1 cellular context compared by ENCODE assay signal in the genomic region with DNA sequence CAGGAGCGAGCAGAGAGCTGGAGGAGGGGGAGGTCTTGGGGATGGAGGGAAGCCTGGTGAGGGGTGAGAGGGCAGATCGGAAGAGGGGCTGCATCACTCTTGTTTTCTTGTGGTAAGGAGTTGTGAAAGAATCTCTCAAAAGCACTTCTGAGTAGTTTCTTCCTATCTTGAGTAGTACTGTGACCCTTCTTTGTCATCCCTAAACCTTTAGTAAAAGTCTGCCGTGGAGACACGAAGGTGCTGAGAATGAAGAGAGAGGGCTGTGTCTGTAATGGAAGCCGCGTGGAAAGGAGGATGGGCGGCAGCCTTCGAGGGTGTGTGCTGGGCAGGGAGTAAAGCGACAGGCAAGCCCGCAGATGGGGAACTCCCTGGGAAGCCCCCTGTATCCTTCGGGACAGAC.
TF ChIP-seq lines count a peak whose summit lies in the region.

No MANE protein-coding gene starts in this region.

TF ChIP-seq in GM23338, 12 proteins besides CTCF, POLR2A, EP300 and RAD21 (continued from another document):
- TF ChIP-seq, protein P1, sequence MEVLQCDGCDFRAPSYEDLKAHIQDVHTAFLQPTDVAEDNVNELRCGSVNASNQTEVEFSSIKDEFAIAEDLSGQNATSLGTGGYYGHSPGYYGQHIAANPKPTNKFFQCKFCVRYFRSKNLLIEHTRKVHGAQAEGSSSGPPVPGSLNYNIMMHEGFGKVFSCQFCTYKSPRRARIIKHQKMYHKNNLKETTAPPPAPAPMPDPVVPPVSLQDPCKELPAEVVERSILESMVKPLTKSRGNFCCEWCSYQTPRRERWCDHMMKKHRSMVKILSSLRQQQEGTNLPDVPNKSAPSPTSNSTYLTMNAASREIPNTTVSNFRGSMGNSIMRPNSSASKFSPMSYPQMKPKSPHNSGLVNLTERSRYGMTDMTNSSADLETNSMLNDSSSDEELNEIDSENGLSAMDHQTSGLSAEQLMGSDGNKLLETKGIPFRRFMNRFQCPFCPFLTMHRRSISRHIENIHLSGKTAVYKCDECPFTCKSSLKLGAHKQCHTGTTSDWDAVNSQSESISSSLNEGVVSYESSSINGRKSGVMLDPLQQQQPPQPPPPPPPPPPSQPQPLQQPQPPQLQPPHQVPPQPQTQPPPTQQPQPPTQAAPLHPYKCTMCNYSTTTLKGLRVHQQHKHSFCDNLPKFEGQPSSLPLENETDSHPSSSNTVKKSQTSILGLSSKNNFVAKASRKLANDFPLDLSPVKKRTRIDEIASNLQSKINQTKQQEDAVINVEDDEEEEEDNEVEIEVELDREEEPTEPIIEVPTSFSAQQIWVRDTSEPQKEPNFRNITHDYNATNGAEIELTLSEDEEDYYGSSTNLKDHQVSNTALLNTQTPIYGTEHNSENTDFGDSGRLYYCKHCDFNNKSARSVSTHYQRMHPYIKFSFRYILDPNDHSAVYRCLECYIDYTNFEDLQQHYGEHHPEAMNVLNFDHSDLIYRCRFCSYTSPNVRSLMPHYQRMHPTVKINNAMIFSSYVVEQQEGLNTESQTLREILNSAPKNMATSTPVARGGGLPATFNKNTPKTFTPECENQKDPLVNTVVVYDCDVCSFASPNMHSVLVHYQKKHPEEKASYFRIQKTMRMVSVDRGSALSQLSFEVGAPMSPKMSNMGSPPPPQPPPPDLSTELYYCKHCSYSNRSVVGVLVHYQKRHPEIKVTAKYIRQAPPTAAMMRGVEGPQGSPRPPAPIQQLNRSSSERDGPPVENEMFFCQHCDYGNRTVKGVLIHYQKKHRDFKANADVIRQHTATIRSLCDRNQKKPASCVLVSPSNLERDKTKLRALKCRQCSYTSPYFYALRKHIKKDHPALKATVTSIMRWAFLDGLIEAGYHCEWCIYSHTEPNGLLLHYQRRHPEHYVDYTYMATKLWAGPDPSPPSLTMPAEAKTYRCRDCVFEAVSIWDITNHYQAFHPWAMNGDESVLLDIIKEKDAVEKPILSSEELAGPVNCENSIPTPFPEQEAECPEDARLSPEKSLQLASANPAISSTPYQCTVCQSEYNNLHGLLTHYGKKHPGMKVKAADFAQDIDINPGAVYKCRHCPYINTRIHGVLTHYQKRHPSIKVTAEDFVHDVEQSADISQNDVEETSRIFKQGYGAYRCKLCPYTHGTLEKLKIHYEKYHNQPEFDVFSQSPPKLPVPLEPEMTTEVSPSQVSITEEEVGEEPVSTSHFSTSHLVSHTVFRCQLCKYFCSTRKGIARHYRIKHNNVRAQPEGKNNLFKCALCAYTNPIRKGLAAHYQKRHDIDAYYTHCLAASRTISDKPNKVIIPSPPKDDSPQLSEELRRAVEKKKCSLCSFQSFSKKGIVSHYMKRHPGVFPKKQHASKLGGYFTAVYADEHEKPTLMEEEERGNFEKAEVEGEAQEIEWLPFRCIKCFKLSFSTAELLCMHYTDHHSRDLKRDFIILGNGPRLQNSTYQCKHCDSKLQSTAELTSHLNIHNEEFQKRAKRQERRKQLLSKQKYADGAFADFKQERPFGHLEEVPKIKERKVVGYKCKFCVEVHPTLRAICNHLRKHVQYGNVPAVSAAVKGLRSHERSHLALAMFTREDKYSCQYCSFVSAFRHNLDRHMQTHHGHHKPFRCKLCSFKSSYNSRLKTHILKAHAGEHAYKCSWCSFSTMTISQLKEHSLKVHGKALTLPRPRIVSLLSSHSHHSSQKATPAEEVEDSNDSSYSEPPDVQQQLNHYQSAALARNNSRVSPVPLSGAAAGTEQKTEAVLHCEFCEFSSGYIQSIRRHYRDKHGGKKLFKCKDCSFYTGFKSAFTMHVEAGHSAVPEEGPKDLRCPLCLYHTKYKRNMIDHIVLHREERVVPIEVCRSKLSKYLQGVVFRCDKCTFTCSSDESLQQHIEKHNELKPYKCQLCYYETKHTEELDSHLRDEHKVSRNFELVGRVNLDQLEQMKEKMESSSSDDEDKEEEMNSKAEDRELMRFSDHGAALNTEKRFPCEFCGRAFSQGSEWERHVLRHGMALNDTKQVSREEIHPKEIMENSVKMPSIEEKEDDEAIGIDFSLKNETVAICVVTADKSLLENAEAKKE (CRISPR knock-in tag; IDR thresholded peaks at IDR 0.05) = no peak
- no peak for TF ChIP-seq ZNF114 (CRISPR knock-in tag; IDR thresholded peaks at IDR 0.05)
- TF ChIP-seq, protein P2, sequence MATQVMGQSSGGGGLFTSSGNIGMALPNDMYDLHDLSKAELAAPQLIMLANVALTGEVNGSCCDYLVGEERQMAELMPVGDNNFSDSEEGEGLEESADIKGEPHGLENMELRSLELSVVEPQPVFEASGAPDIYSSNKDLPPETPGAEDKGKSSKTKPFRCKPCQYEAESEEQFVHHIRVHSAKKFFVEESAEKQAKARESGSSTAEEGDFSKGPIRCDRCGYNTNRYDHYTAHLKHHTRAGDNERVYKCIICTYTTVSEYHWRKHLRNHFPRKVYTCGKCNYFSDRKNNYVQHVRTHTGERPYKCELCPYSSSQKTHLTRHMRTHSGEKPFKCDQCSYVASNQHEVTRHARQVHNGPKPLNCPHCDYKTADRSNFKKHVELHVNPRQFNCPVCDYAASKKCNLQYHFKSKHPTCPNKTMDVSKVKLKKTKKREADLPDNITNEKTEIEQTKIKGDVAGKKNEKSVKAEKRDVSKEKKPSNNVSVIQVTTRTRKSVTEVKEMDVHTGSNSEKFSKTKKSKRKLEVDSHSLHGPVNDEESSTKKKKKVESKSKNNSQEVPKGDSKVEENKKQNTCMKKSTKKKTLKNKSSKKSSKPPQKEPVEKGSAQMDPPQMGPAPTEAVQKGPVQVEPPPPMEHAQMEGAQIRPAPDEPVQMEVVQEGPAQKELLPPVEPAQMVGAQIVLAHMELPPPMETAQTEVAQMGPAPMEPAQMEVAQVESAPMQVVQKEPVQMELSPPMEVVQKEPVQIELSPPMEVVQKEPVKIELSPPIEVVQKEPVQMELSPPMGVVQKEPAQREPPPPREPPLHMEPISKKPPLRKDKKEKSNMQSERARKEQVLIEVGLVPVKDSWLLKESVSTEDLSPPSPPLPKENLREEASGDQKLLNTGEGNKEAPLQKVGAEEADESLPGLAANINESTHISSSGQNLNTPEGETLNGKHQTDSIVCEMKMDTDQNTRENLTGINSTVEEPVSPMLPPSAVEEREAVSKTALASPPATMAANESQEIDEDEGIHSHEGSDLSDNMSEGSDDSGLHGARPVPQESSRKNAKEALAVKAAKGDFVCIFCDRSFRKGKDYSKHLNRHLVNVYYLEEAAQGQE (IDR thresholded peaks at IDR 0.05; ENCODE audit: unreplicated experiment) = no peak
- TF ChIP-seq STAT1 (IDR thresholded peaks at IDR 0.05; ENCODE audit: unreplicated experiment) = no peak
